In the genomic region with DNA sequence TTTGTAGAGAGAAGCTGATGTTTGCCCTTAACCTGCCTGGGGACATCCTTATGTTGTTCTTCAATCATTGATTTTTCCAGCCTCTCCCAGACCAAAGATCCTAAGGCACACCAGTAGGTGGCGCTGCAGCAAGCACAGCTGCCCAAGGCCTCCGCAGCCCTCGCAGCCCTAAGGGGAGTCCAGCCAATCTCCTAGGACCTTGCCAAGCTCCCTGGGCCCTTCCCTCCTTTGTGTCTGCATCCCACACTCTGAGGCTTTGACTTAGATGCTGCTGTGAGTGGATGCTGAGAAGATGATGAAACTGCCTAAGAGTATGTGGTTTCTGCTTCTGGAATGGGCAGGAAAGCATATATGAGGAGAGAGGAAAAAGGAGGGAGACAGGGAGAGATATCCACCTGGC, we compare ENCODE assay signal across 2 cellular contexts.
TF ChIP-seq lines count a peak whose summit lies in the region.

No MANE protein-coding gene starts in this region.

TF ChIP-seq in K562, 482 proteins besides CTCF, POLR2A, EP300 and RAD21 (continued from another document and continues in another):
- TF ChIP-seq SRSF3 (IDR thresholded peaks at IDR 0.05; ENCODE audit: insufficient read depth, low read length) = no peak
- TF ChIP-seq, protein P1, sequence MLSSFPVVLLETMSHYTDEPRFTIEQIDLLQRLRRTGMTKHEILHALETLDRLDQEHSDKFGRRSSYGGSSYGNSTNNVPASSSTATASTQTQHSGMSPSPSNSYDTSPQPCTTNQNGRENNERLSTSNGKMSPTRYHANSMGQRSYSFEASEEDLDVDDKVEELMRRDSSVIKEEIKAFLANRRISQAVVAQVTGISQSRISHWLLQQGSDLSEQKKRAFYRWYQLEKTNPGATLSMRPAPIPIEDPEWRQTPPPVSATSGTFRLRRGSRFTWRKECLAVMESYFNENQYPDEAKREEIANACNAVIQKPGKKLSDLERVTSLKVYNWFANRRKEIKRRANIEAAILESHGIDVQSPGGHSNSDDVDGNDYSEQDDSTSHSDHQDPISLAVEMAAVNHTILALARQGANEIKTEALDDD (IDR thresholded peaks at IDR 0.05) = no peak
- TF ChIP-seq SMC3 (conservative IDR thresholded peaks at IDR 0.05; ENCODE audit: insufficient read depth, low read depth, low read length) = peak; percentile 45; the same call in 1 of the 2 replicates
- no peak for TF ChIP-seq CBX2 (IDR thresholded peaks at IDR 0.05; ENCODE audit: insufficient read depth, low read length, poor library complexity, severe bottlenecking)
- TF ChIP-seq, protein P2, sequence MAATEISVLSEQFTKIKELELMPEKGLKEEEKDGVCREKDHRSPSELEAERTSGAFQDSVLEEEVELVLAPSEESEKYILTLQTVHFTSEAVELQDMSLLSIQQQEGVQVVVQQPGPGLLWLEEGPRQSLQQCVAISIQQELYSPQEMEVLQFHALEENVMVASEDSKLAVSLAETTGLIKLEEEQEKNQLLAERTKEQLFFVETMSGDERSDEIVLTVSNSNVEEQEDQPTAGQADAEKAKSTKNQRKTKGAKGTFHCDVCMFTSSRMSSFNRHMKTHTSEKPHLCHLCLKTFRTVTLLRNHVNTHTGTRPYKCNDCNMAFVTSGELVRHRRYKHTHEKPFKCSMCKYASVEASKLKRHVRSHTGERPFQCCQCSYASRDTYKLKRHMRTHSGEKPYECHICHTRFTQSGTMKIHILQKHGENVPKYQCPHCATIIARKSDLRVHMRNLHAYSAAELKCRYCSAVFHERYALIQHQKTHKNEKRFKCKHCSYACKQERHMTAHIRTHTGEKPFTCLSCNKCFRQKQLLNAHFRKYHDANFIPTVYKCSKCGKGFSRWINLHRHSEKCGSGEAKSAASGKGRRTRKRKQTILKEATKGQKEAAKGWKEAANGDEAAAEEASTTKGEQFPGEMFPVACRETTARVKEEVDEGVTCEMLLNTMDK (IDR thresholded peaks at IDR 0.05; ENCODE audit: borderline replicate concordance, insufficient read depth, low read depth, low read length, poor library complexity, severe bottlenecking) = peak; percentile 67
- TF ChIP-seq MYC (IDR thresholded peaks at IDR 0.05; ENCODE audit: low read depth, low read length) = no peak
- no peak for TF ChIP-seq MYC (CRISPR knock-in tag; IDR thresholded peaks at IDR 0.05; ENCODE audit: borderline replicate concordance, low read depth)
- TF ChIP-seq, protein P3, sequence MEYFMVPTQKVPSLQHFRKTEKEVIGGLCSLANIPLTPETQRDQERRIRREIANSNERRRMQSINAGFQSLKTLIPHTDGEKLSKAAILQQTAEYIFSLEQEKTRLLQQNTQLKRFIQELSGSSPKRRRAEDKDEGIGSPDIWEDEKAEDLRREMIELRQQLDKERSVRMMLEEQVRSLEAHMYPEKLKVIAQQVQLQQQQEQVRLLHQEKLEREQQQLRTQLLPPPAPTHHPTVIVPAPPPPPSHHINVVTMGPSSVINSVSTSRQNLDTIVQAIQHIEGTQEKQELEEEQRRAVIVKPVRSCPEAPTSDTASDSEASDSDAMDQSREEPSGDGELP (CRISPR knock-in tag; IDR thresholded peaks at IDR 0.05; ENCODE audit: borderline replicate concordance) = peak; percentile 20; the same call in 1 of the 2 replicates
- TF ChIP-seq GATA2 (CRISPR knock-in tag; IDR thresholded peaks at IDR 0.05) = no peak
- TF ChIP-seq, protein P4, sequence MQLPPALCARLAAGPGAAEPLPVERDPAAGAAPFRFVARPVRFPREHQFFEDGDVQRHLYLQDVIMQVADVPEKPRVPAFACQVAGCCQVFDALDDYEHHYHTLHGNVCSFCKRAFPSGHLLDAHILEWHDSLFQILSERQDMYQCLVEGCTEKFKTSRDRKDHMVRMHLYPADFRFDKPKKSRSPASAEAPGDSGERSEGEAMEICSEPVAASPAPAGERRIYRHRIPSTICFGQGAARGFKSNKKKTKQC (CRISPR knock-in tag; IDR thresholded peaks at IDR 0.05) = no peak
- no peak for TF ChIP-seq ZNF589 (CRISPR knock-in tag; IDR thresholded peaks at IDR 0.05; ENCODE audit: low read depth)
- TF ChIP-seq HDAC1 (IDR thresholded peaks at IDR 0.05) = no peak
- TF ChIP-seq BRD9 (IDR thresholded peaks at IDR 0.05; ENCODE audit: low read depth, partially characterized antibody) = no peak
- TF ChIP-seq, protein P5, sequence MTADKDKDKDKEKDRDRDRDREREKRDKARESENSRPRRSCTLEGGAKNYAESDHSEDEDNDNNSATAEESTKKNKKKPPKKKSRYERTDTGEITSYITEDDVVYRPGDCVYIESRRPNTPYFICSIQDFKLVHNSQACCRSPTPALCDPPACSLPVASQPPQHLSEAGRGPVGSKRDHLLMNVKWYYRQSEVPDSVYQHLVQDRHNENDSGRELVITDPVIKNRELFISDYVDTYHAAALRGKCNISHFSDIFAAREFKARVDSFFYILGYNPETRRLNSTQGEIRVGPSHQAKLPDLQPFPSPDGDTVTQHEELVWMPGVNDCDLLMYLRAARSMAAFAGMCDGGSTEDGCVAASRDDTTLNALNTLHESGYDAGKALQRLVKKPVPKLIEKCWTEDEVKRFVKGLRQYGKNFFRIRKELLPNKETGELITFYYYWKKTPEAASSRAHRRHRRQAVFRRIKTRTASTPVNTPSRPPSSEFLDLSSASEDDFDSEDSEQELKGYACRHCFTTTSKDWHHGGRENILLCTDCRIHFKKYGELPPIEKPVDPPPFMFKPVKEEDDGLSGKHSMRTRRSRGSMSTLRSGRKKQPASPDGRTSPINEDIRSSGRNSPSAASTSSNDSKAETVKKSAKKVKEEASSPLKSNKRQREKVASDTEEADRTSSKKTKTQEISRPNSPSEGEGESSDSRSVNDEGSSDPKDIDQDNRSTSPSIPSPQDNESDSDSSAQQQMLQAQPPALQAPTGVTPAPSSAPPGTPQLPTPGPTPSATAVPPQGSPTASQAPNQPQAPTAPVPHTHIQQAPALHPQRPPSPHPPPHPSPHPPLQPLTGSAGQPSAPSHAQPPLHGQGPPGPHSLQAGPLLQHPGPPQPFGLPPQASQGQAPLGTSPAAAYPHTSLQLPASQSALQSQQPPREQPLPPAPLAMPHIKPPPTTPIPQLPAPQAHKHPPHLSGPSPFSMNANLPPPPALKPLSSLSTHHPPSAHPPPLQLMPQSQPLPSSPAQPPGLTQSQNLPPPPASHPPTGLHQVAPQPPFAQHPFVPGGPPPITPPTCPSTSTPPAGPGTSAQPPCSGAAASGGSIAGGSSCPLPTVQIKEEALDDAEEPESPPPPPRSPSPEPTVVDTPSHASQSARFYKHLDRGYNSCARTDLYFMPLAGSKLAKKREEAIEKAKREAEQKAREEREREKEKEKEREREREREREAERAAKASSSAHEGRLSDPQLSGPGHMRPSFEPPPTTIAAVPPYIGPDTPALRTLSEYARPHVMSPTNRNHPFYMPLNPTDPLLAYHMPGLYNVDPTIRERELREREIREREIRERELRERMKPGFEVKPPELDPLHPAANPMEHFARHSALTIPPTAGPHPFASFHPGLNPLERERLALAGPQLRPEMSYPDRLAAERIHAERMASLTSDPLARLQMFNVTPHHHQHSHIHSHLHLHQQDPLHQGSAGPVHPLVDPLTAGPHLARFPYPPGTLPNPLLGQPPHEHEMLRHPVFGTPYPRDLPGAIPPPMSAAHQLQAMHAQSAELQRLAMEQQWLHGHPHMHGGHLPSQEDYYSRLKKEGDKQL (CRISPR knock-in tag; IDR thresholded peaks at IDR 0.05; ENCODE audit: borderline replicate concordance) = no peak
- TF ChIP-seq CBFB (CRISPR knock-in tag; IDR thresholded peaks at IDR 0.05) = no peak
- no peak for TF ChIP-seq SRSF1 (IDR thresholded peaks at IDR 0.05; ENCODE audit: low read depth, low read length)
- no peak for TF ChIP-seq SUPT5H (IDR thresholded peaks at IDR 0.05)
- no peak for TF ChIP-seq RBM39 (optimal IDR thresholded peaks at IDR 0.05; ENCODE audit: low read depth, low read length)
- no peak for TF ChIP-seq GABPB2 (CRISPR knock-in tag; conservative IDR thresholded peaks at IDR 0.05)

TF ChIP-seq in HepG2, 621 proteins besides CTCF, POLR2A, EP300 and RAD21:
- TF ChIP-seq, protein P6, sequence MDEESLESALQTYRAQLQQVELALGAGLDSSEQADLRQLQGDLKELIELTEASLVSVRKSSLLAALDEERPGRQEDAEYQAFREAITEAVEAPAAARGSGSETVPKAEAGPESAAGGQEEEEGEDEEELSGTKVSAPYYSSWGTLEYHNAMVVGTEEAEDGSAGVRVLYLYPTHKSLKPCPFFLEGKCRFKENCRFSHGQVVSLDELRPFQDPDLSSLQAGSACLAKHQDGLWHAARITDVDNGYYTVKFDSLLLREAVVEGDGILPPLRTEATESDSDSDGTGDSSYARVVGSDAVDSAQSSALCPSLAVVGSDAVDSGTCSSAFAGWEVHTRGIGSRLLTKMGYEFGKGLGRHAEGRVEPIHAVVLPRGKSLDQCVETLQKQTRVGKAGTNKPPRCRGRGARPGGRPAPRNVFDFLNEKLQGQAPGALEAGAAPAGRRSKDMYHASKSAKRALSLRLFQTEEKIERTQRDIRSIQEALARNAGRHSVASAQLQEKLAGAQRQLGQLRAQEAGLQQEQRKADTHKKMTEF (CRISPR knock-in tag; IDR thresholded peaks at IDR 0.05) = no peak
- TF ChIP-seq, protein P7, sequence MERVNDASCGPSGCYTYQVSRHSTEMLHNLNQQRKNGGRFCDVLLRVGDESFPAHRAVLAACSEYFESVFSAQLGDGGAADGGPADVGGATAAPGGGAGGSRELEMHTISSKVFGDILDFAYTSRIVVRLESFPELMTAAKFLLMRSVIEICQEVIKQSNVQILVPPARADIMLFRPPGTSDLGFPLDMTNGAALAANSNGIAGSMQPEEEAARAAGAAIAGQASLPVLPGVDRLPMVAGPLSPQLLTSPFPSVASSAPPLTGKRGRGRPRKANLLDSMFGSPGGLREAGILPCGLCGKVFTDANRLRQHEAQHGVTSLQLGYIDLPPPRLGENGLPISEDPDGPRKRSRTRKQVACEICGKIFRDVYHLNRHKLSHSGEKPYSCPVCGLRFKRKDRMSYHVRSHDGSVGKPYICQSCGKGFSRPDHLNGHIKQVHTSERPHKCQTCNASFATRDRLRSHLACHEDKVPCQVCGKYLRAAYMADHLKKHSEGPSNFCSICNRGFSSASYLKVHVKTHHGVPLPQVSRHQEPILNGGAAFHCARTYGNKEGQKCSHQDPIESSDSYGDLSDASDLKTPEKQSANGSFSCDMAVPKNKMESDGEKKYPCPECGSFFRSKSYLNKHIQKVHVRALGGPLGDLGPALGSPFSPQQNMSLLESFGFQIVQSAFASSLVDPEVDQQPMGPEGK (CRISPR knock-in tag; IDR thresholded peaks at IDR 0.05) = no peak
- TF ChIP-seq KAT8 (CRISPR knock-in tag; IDR thresholded peaks at IDR 0.05) (no peak), SUZ12 (IDR thresholded peaks at IDR 0.05; ENCODE audit: low read depth, low read length) (no peak), ZNF577 (CRISPR knock-in tag; IDR thresholded peaks at IDR 0.05; ENCODE audit: borderline replicate concordance, low read depth) (no peak), STAG1 (CRISPR knock-in tag; IDR thresholded peaks at IDR 0.05) (0 out of 2 replicates have a peak, but pooled peaks have one; percentile 12)
